9 cellular contexts compared by ENCODE assay signal in the genomic region with DNA sequence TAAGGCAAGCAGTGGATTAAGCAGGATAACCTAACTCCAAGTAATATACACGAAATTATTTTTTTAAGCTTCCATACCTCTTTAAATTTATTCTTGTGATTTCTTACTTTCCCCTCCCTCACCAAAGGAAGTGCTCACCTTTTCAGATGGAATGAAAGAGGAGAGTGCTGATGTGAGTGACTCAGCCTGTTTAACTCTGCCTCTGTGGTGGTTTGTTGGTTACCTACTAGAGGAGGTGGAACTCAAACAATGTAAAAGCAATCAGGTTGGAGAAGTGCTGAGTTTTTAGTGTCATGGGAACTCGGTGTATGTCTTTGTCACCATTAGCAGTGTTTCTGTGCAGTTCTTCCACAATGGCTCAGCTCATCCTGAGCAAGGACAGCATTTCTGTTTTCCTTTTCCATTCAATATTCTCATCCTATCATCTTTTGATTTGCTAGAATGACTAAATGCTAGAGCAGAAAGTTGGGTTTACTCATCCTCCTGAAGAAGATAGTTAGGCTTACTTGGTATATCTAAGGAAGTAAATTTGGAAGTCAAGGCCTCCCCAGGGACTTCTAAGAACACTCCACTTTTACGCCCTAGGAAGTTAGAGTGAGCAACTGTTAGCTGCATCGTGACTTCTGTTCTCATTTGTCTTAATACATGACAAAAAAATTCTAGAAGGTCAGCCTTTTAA. TPM values are rescaled to one million over a fixed set of nuclear protein-coding genes. Genes with fewer than 3 reads are reported as not detected.
DNase-seq lines count a peak whose midpoint lies in the region; ATAC-seq and TF ChIP-seq lines count a peak whose summit lies in the region.
"Had no signal": no experiment of that assay in that cellular context is flagged by ENCODE, and none has a peak within 500 bp of the region (broad histone marks: within the 10 kb centered on the region; RNA-seq: fewer than 3 reads in every experiment).

No MANE protein-coding gene starts in this region.

- peak; percentile 67 for ATAC-seq in stimulated activated effector memory CD8-positive, alpha-beta T cell treated with anti-CD3 and anti-CD28 coated beads, Interleukin-12 subunit alpha, Interleukin-12 subunit beta, amount 100 ng/mL, for 72 hours

- no peaks in the 10 kb centered on the region for H3K36me3 Mint-ChIP-seq in endothelial cell (ENCODE audit: low read depth, unreplicated experiment)
- H3K36me3 Mint-ChIP-seq in stimulated activated effector memory CD8-positive, alpha-beta T cell treated with anti-CD3 and anti-CD28 coated beads, Interleukin-12 subunit alpha, Interleukin-12 subunit beta, amount 100 ng/mL, for 72 hours: peaks cover 13% of the 10 kb centered on the region

- peaks cover 40% of the 10 kb centered on the region for H3K4me1 Mint-ChIP-seq in endothelial cell (ENCODE audit: unreplicated experiment)
- peaks cover 59% of the 10 kb centered on the region for H3K4me1 Mint-ChIP-seq in stimulated activated effector memory CD8-positive, alpha-beta T cell treated with anti-CD3 and anti-CD28 coated beads, Interleukin-12 subunit alpha, Interleukin-12 subunit beta, amount 100 ng/mL, for 72 hours

- no peaks in the 10 kb centered on the region for H3K27me3 Mint-ChIP-seq in endothelial cell (ENCODE audit: unreplicated experiment)

- TF ChIP-seq CTCF in endothelial cell (IDR thresholded peaks at IDR 0.05; ENCODE audit: unreplicated experiment): no peak

- peak; percentile 14 for DNase-seq in activated T-cell treated with anti-CD3 and anti-CD28 coated beads for 4 hours
- DNase-seq in activated T-cell treated with anti-CD3 and anti-CD28 coated beads, Interleukin-2, amount 50 U/mL, for 48 hours: no peak
- DNase-seq in SW480 (ENCODE audit: low spot score): peak; percentile 57
- DNase-seq in endothelial cell (ENCODE audit: low spot score): no peak
- no peak for DNase-seq in stimulated activated effector memory CD8-positive, alpha-beta T cell treated with anti-CD3 and anti-CD28 coated beads, Interleukin-12 subunit alpha, Interleukin-12 subunit beta, amount 100 ng/mL, for 72 hours (ENCODE audit: low spot score in 2 of 2)
- DNase-seq in hepatic stellate cell (ENCODE audit: low spot score): no peak
- no peak for DNase-seq in germinal center (ENCODE audit: low spot score)
- DNase-seq in midbrain (lab: John Stamatoyannopoulos, UW): no peak
- DNase-seq: NCI-H82 had no signal

- H3K4me3 Mint-ChIP-seq in endothelial cell (ENCODE audit: unreplicated experiment): no peak overlapping the region
- H3K4me3 Mint-ChIP-seq in stimulated activated effector memory CD8-positive, alpha-beta T cell treated with anti-CD3 and anti-CD28 coated beads, Interleukin-12 subunit alpha, Interleukin-12 subunit beta, amount 100 ng/mL, for 72 hours: no peak overlapping the region

- peak overlapping the region; percentile 4 for H3K27ac Mint-ChIP-seq in endothelial cell (ENCODE audit: unreplicated experiment)
- peak overlapping the region; percentile 33 for H3K27ac Mint-ChIP-seq in stimulated activated effector memory CD8-positive, alpha-beta T cell treated with anti-CD3 and anti-CD28 coated beads, Interleukin-12 subunit alpha, Interleukin-12 subunit beta, amount 100 ng/mL, for 72 hours

- no peaks in the 10 kb centered on the region for H3K9me3 Mint-ChIP-seq in endothelial cell (ENCODE audit: unreplicated experiment)
- H3K9me3 Mint-ChIP-seq in stimulated activated effector memory CD8-positive, alpha-beta T cell treated with anti-CD3 and anti-CD28 coated beads, Interleukin-12 subunit alpha, Interleukin-12 subunit beta, amount 100 ng/mL, for 72 hours: no peaks in the 10 kb centered on the region

RNA-seq across cellular contexts. Expression of a gene that starts 6.0 kb away (rescaled TPM):
- 125 TPM for total RNA-seq in endothelial cell (ENCODE audit: unreplicated experiment)

Comparison
In these comparisons a context has a peak if more than half of its experiments do, and no peak if none do; other contexts are left out.
1. DNase-seq: peak in activated T-cell treated with anti-CD3 and anti-CD28 coated beads for 4 hours (single experiment) and SW480 (single experiment); none in activated T-cell treated with anti-CD3 and anti-CD28 coated beads, Interleukin-2, amount 50 U/mL, for 48 hours (0 of 2), endothelial cell (single experiment), stimulated activated effector memory CD8-positive, alpha-beta T cell treated with anti-CD3 and anti-CD28 coated beads, Interleukin-12 subunit alpha, Interleukin-12 subunit beta, amount 100 ng/mL, for 72 hours (0 of 2), hepatic stellate cell (single experiment), germinal center (single experiment) and midbrain (single experiment).